Comparison of ENCODE assay signal across 8 cellular contexts in the genomic region with DNA sequence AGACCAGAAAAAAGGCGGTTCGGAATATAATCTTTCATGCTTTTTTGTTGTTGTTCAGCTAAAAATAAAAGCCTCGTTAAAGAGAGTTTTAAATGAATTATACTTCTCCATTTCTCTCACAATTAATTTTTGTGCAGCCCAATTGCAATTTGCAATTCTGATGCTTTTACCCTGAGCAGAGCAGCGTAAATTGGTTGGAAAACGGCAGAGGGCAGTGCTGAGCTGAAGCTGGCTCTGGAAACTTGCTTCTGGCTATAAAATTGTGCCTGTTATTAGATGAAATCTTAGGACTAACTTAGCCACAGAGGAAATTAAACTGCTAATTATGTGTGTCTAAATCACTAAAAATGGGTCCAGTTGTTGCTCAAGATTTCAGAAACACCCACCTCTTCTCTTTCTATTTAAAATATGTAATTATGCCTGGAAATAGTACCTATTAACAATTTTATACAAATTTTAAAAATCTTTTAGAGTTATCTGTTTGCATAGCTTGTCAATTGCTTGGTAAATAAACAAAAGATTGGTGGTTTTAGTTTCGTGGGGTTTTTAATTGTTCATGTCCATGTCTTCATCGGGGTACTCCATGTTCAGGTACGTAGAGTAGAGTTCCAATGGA.
DNase-seq lines count a peak whose midpoint lies in the region; ATAC-seq, FAIRE-seq and TF ChIP-seq lines count a peak whose summit lies in the region.

No MANE protein-coding gene starts in this region.

- DNase-seq in EH (ENCODE audit: low read depth), result peak; percentile 74
- peak; percentile 47 for DNase-seq in KBM-7
- no peak for DNase-seq in RWPE2 (ENCODE audit: low spot score)
- peak in 9 of 10 donors; percentile 32 to 74 (median 58) for DNase-seq in dorsolateral prefrontal cortex
- DNase-seq in lower lobe of right lung, result peak; percentile 46
- no peak for DNase-seq in upper lobe of right lung
- DNase-seq in GM19239 (ENCODE audit: insufficient read length, low spot score), result no peak

- H3K4me3 ChIP-seq in RWPE2 (ENCODE audit: severe bottlenecking), result no peak overlapping the region
- H3K4me3 ChIP-seq in dorsolateral prefrontal cortex, result no peak overlapping the region
- H3K4me3 ChIP-seq in lower lobe of right lung, result no peak overlapping the region
- no peak overlapping the region for H3K4me3 ChIP-seq in upper lobe of right lung

- peak; percentile 93 for TF ChIP-seq CTCF in RWPE2 (IDR thresholded peaks at IDR 0.05; ENCODE audit: poor library complexity, severe bottlenecking)
- peak; percentile 55 to 87 (median 80) for TF ChIP-seq CTCF in dorsolateral prefrontal cortex (IDR thresholded peaks at IDR 0.05 in 54 of 56, conservative IDR thresholded peaks at IDR 0.05 in 2 of 56; ENCODE audit: low read depth in 1 of 56, partially characterized antibody in 56 of 56)
- TF ChIP-seq CTCF in lower lobe of right lung (IDR thresholded peaks at IDR 0.05), result peak; percentile 72
- peak; percentile 76 for TF ChIP-seq CTCF in upper lobe of right lung (IDR thresholded peaks at IDR 0.05)

- H3K27me3 ChIP-seq in RWPE2 (ENCODE audit: insufficient read depth, poor library complexity, severe bottlenecking) (no peaks in the 10 kb centered on the region), dorsolateral prefrontal cortex (no peaks in the 10 kb centered on the region), lower lobe of right lung (ENCODE audit: low read depth) (no peaks in the 10 kb centered on the region), upper lobe of right lung (no peaks in the 10 kb centered on the region)

- intact Hi-C loops in dorsolateral prefrontal cortex (cut with DNase I) (no loop called here), lower lobe of right lung (cut with DNase I) (no loop called here), upper lobe of right lung (cut with DNase I) (no loop called here)

- H3K36me3 ChIP-seq in RWPE2 (ENCODE audit: low read depth), result no peaks in the 10 kb centered on the region
- H3K36me3 ChIP-seq in lower lobe of right lung, result no peaks in the 10 kb centered on the region
- H3K36me3 ChIP-seq in upper lobe of right lung, result no peaks in the 10 kb centered on the region

- FAIRE-seq in GM19239 (lab: Jason Lieb, UNC), result no peak

- H3K4me1 ChIP-seq in RWPE2 (ENCODE audit: insufficient read depth, poor library complexity, severe bottlenecking) (no peaks in the 10 kb centered on the region), lower lobe of right lung (no peaks in the 10 kb centered on the region), upper lobe of right lung (no peaks in the 10 kb centered on the region)

- H3K9me3 ChIP-seq in RWPE2 (ENCODE audit: severe bottlenecking), result no peaks in the 10 kb centered on the region
- no peaks in the 10 kb centered on the region for H3K9me3 ChIP-seq in lower lobe of right lung
- H3K9me3 ChIP-seq in upper lobe of right lung, result no peaks in the 10 kb centered on the region

- ATAC-seq in RWPE2 (ENCODE audit: low read depth), result peak; percentile 51; the same call in 1 of the 3 replicates
- ATAC-seq in lower lobe of right lung, result peak in 1 of 2 donors; percentile 58
- ATAC-seq in upper lobe of right lung, result peak; percentile 71
- no peak for ATAC-seq in HG03139 (IDR thresholded peaks at IDR 0.05; ENCODE audit: unreplicated experiment)

- in situ Hi-C loops in KBM-7 (cut with MboI; ENCODE audit: low pct_unique_long_range_greater_than_20kb, low sequenced_read_pairs), result no loop called here

- H3K27ac ChIP-seq in RWPE2 (ENCODE audit: poor library complexity, severe bottlenecking) (no peak overlapping the region), dorsolateral prefrontal cortex (no peak overlapping the region), lower lobe of right lung (no peak overlapping the region), upper lobe of right lung (no peak overlapping the region)

Comparison
In these comparisons a context has a peak if more than half of its experiments do, and no peak if none do; other contexts are left out.
1. DNase-seq: peak in EH (single experiment), KBM-7 (single experiment), dorsolateral prefrontal cortex (9 of 10) and lower lobe of right lung (single experiment); none in RWPE2 (single experiment), upper lobe of right lung (single experiment) and GM19239 (single experiment).
2. Peak in every context shown above with its lines, with median percentiles within 50 percentile points of each other: CTCF ChIP-seq.